Comparison of ENCODE assay signal across 8 cellular contexts in the genomic region with DNA sequence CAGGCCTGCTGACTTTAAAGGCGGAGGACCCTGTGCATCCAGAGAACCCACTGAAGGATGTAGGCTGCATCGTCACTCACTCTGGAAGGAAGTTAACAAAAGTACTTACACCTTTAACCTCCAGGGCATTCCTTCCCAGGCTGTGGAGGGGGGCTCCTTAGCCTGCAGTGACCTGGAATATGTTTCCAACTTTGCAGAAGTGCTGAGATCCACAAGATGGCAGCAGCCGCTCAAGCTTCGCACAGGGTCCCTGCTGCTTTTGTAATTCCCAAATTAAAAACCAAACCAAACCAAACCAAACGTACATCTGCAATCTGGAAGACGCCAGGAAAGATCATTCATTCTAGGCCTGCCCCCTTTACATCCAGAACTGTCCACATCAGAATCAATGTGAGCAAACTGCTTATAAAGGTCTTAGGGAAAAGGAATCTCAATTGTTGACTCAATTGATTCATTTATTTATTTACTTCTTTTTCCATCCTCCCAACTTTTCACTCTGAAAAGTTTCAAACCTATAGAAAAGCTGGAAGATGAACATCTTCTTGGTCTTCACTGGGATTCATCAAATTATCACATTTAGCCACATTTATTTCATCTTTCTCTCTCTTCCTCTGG.
DNase-seq lines count a peak whose midpoint lies in the region; ATAC-seq and TF ChIP-seq lines count a peak whose summit lies in the region.

No MANE protein-coding gene starts in this region.

- TF ChIP-seq CTCF in IMR-90 (conservative IDR thresholded peaks at IDR 0.05; ENCODE audit: low read depth, low read length) (peak; percentile 69), gastroesophageal sphincter (IDR thresholded peaks at IDR 0.05) (peak in 2 of 4 experiments; percentile 36 to 61)

- WGBS in IMR-90 (ENCODE audit: extremely low coverage in 2 of 2, insufficient read length in 1 of 2), 2 experiments: no CpG with 5 or more reads among the region's 6 CpGs
- 10% methylated on average over 6 of the region's 6 CpGs for WGBS in right cardiac atrium
- WGBS in gastroesophageal sphincter (ENCODE audit: low coverage in 1 of 2), 2 donors: 0 to 21% methylated on average over 5 to 6 of the region's 6 CpGs

- H4K8ac ChIP-seq in IMR-90 (ENCODE audit: low read depth in 2 of 2, low read length in 2 of 2): no peak overlapping the region

- H3K4me2 ChIP-seq in IMR-90 (ENCODE audit: low read depth, low read length): no peak overlapping the region

- ATAC-seq in activated CD4-positive, alpha-beta T cell treated with anti-CD3 and anti-CD28 coated beads for 36 hours: no peak
- ATAC-seq in IMR-90 (ENCODE audit: low read depth): peak; percentile 83
- peak; percentile 48 to 54 for ATAC-seq in right cardiac atrium
- ATAC-seq in gastroesophageal sphincter: no peak

- H3K9me3 Mint-ChIP-seq in activated CD4-positive, alpha-beta T cell treated with anti-CD3 and anti-CD28 coated beads for 36 hours (ENCODE audit: low read depth): no peaks in the 10 kb centered on the region
- H3K9me3 Mint-ChIP-seq in activated CD4-positive, alpha-beta T cell treated with anti-CD3 and anti-CD28 coated beads, Interleukin-2, amount 10 ng/mL, durations not matched to agents 24 days and 14 days: no peaks in the 10 kb centered on the region

- no peak overlapping the region for H3K9ac ChIP-seq in IMR-90 (ENCODE audit: low read depth, low read length)

- TF ChIP-seq EP300 in gastroesophageal sphincter (IDR thresholded peaks at IDR 0.05): no peak

- H3K36me3 ChIP-seq in IMR-90 (ENCODE audit: control insufficient read depth, insufficient read depth, low read length): no peaks in the 10 kb centered on the region
- no peaks in the 10 kb centered on the region for H3K36me3 ChIP-seq in gastroesophageal sphincter

- CTCF ChIA-PET in activated CD4-positive, alpha-beta T cell treated with anti-CD3 and anti-CD28 coated beads for 36 hours (lab: Charles Lee): interaction anchor here (0.6 kb wide), 2 partner anchors 162 to 197 kb away, joined by 3 read pairs; no protein-coding TSS in a partner anchor
- CTCF ChIA-PET in IMR-90 (lab: Yijun Ruan, JAX): no interaction called here

- H3K27ac ChIP-seq in IMR-90 (ENCODE audit: insufficient read depth, low read length): no peak overlapping the region
- H3K27ac ChIP-seq in right cardiac atrium (ENCODE audit: low read length): no peak overlapping the region
- H3K27ac ChIP-seq in gastroesophageal sphincter: no peak overlapping the region

- H3K56ac ChIP-seq in IMR-90 (ENCODE audit: extremely low read depth, insufficient read depth, low read length): no peak overlapping the region

- H3K27me3 Mint-ChIP-seq in activated CD4-positive, alpha-beta T cell treated with anti-CD3 and anti-CD28 coated beads for 36 hours: peaks cover 8% of the 10 kb centered on the region
- peaks cover 16% of the 10 kb centered on the region for H3K27me3 Mint-ChIP-seq in activated CD4-positive, alpha-beta T cell treated with anti-CD3 and anti-CD28 coated beads, Interleukin-2, amount 10 ng/mL, durations not matched to agents 24 days and 14 days

- peaks cover 4% of the 10 kb centered on the region for H3K4me1 Mint-ChIP-seq in activated CD4-positive, alpha-beta T cell treated with anti-CD3 and anti-CD28 coated beads for 36 hours
- H3K4me1 Mint-ChIP-seq in activated CD4-positive, alpha-beta T cell treated with anti-CD3 and anti-CD28 coated beads, Interleukin-2, amount 10 ng/mL, durations not matched to agents 24 days and 14 days: no peaks in the 10 kb centered on the region

- no peak overlapping the region for H2BK20ac ChIP-seq in IMR-90 (ENCODE audit: low read depth, low read length)

- H3K27me3 ChIP-seq in IMR-90 (ENCODE audit: control insufficient read depth, insufficient read depth, low read length) (peaks cover 5% of the 10 kb centered on the region), right cardiac atrium (ENCODE audit: control insufficient read depth, insufficient read depth) (no peaks in the 10 kb centered on the region), gastroesophageal sphincter (peaks cover 1% of the 10 kb centered on the region)

- no peak overlapping the region for H3K27ac Mint-ChIP-seq in activated CD4-positive, alpha-beta T cell treated with anti-CD3 and anti-CD28 coated beads for 36 hours
- H3K27ac Mint-ChIP-seq in activated CD4-positive, alpha-beta T cell treated with anti-CD3 and anti-CD28 coated beads, Interleukin-2, amount 10 ng/mL, durations not matched to agents 24 days and 14 days: no peak overlapping the region

- H3K4me3 Mint-ChIP-seq in activated CD4-positive, alpha-beta T cell treated with anti-CD3 and anti-CD28 coated beads for 36 hours: no peak overlapping the region
- H3K4me3 Mint-ChIP-seq in activated CD4-positive, alpha-beta T cell treated with anti-CD3 and anti-CD28 coated beads, Interleukin-2, amount 10 ng/mL, durations not matched to agents 24 days and 14 days: no peak overlapping the region

- dilution Hi-C loops in IMR-90 (cut with HindIII; ENCODE audit: low sequenced_read_pairs, unreplicated experiment): no loop called here

- no peak for TF ChIP-seq POLR2A in IMR-90 (IDR thresholded peaks at IDR 0.05; ENCODE audit: low read depth, low read length)
- no peak for TF ChIP-seq POLR2A in gastroesophageal sphincter (IDR thresholded peaks at IDR 0.05)

- H3K23ac ChIP-seq in IMR-90 (ENCODE audit: low read depth, low read length): no peak overlapping the region

- H2BK5ac ChIP-seq in IMR-90 (ENCODE audit: low read depth, low read length, poor library complexity, severe bottlenecking): no peak overlapping the region

- peak; percentile 43 for DNase-seq in activated CD4-positive, alpha-beta T cell treated with anti-CD3 and anti-CD28 coated beads for 36 hours
- DNase-seq in activated CD4-positive, alpha-beta T cell treated with anti-CD3 and anti-CD28 coated beads, Interleukin-2, amount 10 ng/mL, durations not matched to agents 24 days and 14 days: no peak
- DNase-seq in IMR-90 (peak; percentile 48), UCSD-AML1 (lab: John Stamatoyannopoulos, UW; ENCODE audit: unreplicated experiment) (peak; percentile 31), right cardiac atrium (peak in 1 of 3 donors; percentile 67), superior temporal gyrus (ENCODE audit: extremely low spot score) (peak; percentile 76), occipital lobe (lab: John Stamatoyannopoulos, UW) (no peak)

- H4K20me1 ChIP-seq in IMR-90 (ENCODE audit: insufficient read depth, low read length): no peaks in the 10 kb centered on the region

- POLR2A ChIA-PET in activated CD4-positive, alpha-beta T cell treated with anti-CD3 and anti-CD28 coated beads for 36 hours (lab: Charles Lee): no interaction called here
- POLR2A ChIA-PET in IMR-90 (lab: Charles Lee; ENCODE audit: unreplicated experiment): no interaction called here

- no peak overlapping the region for H2AK5ac ChIP-seq in IMR-90 (ENCODE audit: low read depth, low read length)

- H3K14ac ChIP-seq in IMR-90 (replicated peaks; ENCODE audit: low read depth, low read length): no peak overlapping the region

- no peaks in the 10 kb centered on the region for H3K9me1 ChIP-seq in IMR-90 (ENCODE audit: insufficient read depth, low read length)

- in situ Hi-C loops in IMR-90 (cut with MboI; ENCODE audit: low sequenced_read_pairs): no loop called here

- peak; percentile 81 for TF ChIP-seq RAD21 in IMR-90 (IDR thresholded peaks at IDR 0.05; ENCODE audit: low read length)

- BruUV-seq in IMR-90 (replicated peaks; lab: Mats Ljungman, UMichigan): no TSS peak

- H4K91ac ChIP-seq in IMR-90 (ENCODE audit: insufficient read depth, low read depth, low read length): no peak overlapping the region

- H3K79me1 ChIP-seq in IMR-90 (ENCODE audit: low read depth in 1 of 2, low read length in 2 of 2): no peaks in the 10 kb centered on the region

- H2AK9ac ChIP-seq in IMR-90 (replicated peaks; ENCODE audit: low read depth, low read length, poor library complexity): no peak overlapping the region

- intact Hi-C loops in activated CD4-positive, alpha-beta T cell treated with anti-CD3 and anti-CD28 coated beads for 36 hours (cut with DNase I, micrococcal nuclease): loop anchor here in 1 of 2 experiments (5.0 kb wide), 1 partner anchor 362 kb away; no protein-coding TSS in a partner anchor
- intact Hi-C loops in activated CD4-positive, alpha-beta T cell treated with anti-CD3 and anti-CD28 coated beads, Interleukin-2, amount 10 ng/mL, durations not matched to agents 24 days and 14 days (cut with micrococcal nuclease): no loop called here
- intact Hi-C loops in IMR-90 (cut with micrococcal nuclease): loop anchor here (10.0 kb wide), 1 partner anchor 1740 kb away; no protein-coding TSS in a partner anchor
- intact Hi-C loops in right cardiac atrium (cut with DNase I): loop anchor here in 1 of 4 donors (10.0 kb wide), 1 partner anchor 310 kb away; no protein-coding TSS in a partner anchor

- H3K9me3 ChIP-seq in IMR-90 (ENCODE audit: control insufficient read depth, insufficient read depth, low read length) (no peaks in the 10 kb centered on the region), right cardiac atrium (ENCODE audit: control insufficient read depth, low read length) (no peaks in the 10 kb centered on the region), gastroesophageal sphincter (no peaks in the 10 kb centered on the region)

- H3K4me3 ChIP-seq in IMR-90 (ENCODE audit: insufficient read depth, low read depth, low read length): no peak overlapping the region
- H3K4me3 ChIP-seq in right cardiac atrium (ENCODE audit: low read length): no peak overlapping the region
- H3K4me3 ChIP-seq in gastroesophageal sphincter: no peak overlapping the region

- no peak overlapping the region for H3K18ac ChIP-seq in IMR-90 (ENCODE audit: low read depth, low read length)

- no peak overlapping the region for H4K5ac ChIP-seq in IMR-90 (ENCODE audit: low read depth, low read length)

- H2BK120ac ChIP-seq in IMR-90 (ENCODE audit: low read depth, low read length): no peak overlapping the region

- H3K4me1 ChIP-seq in IMR-90 (ENCODE audit: control insufficient read depth, insufficient read depth, low read length) (no peaks in the 10 kb centered on the region), right cardiac atrium (ENCODE audit: control insufficient read depth, insufficient read depth, low read length) (no peaks in the 10 kb centered on the region), gastroesophageal sphincter (no peaks in the 10 kb centered on the region)

- no peak overlapping the region for H2BK15ac ChIP-seq in IMR-90 (ENCODE audit: low read depth, low read length)

- H3K36me3 Mint-ChIP-seq in activated CD4-positive, alpha-beta T cell treated with anti-CD3 and anti-CD28 coated beads for 36 hours (ENCODE audit: low read depth): no peaks in the 10 kb centered on the region
- H3K36me3 Mint-ChIP-seq in activated CD4-positive, alpha-beta T cell treated with anti-CD3 and anti-CD28 coated beads, Interleukin-2, amount 10 ng/mL, durations not matched to agents 24 days and 14 days (ENCODE audit: low read depth): no peaks in the 10 kb centered on the region

- H3K4ac ChIP-seq in IMR-90 (ENCODE audit: low read depth, low read length): no peak overlapping the region

- H2AFZ ChIP-seq in IMR-90 (replicated peaks; ENCODE audit: low read length, poor library complexity): no peak overlapping the region

TF ChIP-seq in IMR-90, 13 proteins besides CTCF, POLR2A, EP300 and RAD21 (continues in another document):
- peak; percentile 53 for TF ChIP-seq SMC3 (IDR thresholded peaks at IDR 0.05; ENCODE audit: low read depth, low read length)

Comparison
In these comparisons a context has a peak if more than half of its experiments do, and no peak if none do; other contexts are left out.
1. DNase-seq: peak in activated CD4-positive, alpha-beta T cell treated with anti-CD3 and anti-CD28 coated beads for 36 hours (single experiment), IMR-90 (single experiment), UCSD-AML1 (single experiment) and superior temporal gyrus (single experiment); none in activated CD4-positive, alpha-beta T cell treated with anti-CD3 and anti-CD28 coated beads, Interleukin-2, amount 10 ng/mL, durations not matched to agents 24 days and 14 days (single experiment) and occipital lobe (single experiment).
2. ATAC-seq: peak in IMR-90 (single experiment) and right cardiac atrium (2 of 2); none in activated CD4-positive, alpha-beta T cell treated with anti-CD3 and anti-CD28 coated beads for 36 hours (single experiment) and gastroesophageal sphincter (single experiment).